1 cellular context compared by ENCODE assay signal in the genomic region with DNA sequence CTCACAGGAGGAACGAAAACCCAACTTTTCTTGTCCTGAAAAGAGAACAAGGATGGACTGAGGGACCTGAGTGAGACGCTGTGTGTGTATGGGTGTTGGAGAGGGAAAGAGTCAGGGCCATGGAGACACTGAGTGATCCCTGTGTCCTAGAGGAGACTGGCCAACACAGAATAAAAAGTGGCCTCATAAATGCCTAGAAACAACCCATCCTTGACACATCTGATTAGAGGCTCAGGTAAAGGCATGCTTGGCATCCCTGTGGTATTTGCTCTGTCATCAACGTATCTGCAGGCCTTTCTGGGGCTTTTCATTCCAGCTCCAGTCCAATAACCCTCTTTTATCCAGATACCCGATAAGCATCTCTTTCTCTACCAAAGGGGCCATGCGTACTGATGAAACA.
TF ChIP-seq lines count a peak whose summit lies in the region.

No MANE protein-coding gene starts in this region.

TF ChIP-seq in GM23338, 12 proteins besides CTCF, POLR2A, EP300 and RAD21 (continued from another document):
- TF ChIP-seq, protein P1, sequence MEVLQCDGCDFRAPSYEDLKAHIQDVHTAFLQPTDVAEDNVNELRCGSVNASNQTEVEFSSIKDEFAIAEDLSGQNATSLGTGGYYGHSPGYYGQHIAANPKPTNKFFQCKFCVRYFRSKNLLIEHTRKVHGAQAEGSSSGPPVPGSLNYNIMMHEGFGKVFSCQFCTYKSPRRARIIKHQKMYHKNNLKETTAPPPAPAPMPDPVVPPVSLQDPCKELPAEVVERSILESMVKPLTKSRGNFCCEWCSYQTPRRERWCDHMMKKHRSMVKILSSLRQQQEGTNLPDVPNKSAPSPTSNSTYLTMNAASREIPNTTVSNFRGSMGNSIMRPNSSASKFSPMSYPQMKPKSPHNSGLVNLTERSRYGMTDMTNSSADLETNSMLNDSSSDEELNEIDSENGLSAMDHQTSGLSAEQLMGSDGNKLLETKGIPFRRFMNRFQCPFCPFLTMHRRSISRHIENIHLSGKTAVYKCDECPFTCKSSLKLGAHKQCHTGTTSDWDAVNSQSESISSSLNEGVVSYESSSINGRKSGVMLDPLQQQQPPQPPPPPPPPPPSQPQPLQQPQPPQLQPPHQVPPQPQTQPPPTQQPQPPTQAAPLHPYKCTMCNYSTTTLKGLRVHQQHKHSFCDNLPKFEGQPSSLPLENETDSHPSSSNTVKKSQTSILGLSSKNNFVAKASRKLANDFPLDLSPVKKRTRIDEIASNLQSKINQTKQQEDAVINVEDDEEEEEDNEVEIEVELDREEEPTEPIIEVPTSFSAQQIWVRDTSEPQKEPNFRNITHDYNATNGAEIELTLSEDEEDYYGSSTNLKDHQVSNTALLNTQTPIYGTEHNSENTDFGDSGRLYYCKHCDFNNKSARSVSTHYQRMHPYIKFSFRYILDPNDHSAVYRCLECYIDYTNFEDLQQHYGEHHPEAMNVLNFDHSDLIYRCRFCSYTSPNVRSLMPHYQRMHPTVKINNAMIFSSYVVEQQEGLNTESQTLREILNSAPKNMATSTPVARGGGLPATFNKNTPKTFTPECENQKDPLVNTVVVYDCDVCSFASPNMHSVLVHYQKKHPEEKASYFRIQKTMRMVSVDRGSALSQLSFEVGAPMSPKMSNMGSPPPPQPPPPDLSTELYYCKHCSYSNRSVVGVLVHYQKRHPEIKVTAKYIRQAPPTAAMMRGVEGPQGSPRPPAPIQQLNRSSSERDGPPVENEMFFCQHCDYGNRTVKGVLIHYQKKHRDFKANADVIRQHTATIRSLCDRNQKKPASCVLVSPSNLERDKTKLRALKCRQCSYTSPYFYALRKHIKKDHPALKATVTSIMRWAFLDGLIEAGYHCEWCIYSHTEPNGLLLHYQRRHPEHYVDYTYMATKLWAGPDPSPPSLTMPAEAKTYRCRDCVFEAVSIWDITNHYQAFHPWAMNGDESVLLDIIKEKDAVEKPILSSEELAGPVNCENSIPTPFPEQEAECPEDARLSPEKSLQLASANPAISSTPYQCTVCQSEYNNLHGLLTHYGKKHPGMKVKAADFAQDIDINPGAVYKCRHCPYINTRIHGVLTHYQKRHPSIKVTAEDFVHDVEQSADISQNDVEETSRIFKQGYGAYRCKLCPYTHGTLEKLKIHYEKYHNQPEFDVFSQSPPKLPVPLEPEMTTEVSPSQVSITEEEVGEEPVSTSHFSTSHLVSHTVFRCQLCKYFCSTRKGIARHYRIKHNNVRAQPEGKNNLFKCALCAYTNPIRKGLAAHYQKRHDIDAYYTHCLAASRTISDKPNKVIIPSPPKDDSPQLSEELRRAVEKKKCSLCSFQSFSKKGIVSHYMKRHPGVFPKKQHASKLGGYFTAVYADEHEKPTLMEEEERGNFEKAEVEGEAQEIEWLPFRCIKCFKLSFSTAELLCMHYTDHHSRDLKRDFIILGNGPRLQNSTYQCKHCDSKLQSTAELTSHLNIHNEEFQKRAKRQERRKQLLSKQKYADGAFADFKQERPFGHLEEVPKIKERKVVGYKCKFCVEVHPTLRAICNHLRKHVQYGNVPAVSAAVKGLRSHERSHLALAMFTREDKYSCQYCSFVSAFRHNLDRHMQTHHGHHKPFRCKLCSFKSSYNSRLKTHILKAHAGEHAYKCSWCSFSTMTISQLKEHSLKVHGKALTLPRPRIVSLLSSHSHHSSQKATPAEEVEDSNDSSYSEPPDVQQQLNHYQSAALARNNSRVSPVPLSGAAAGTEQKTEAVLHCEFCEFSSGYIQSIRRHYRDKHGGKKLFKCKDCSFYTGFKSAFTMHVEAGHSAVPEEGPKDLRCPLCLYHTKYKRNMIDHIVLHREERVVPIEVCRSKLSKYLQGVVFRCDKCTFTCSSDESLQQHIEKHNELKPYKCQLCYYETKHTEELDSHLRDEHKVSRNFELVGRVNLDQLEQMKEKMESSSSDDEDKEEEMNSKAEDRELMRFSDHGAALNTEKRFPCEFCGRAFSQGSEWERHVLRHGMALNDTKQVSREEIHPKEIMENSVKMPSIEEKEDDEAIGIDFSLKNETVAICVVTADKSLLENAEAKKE (CRISPR knock-in tag; IDR thresholded peaks at IDR 0.05) = no peak
- TF ChIP-seq NANOG (IDR thresholded peaks at IDR 0.05; ENCODE audit: borderline replicate concordance) = no peak
- no peak for TF ChIP-seq STAT1 (IDR thresholded peaks at IDR 0.05; ENCODE audit: unreplicated experiment)
- TF ChIP-seq EZH2phosphoT487 (IDR thresholded peaks at IDR 0.05; ENCODE audit: unreplicated experiment) = no peak
- no peak for TF ChIP-seq CREB1 (CRISPR knock-in tag; IDR thresholded peaks at IDR 0.05; ENCODE audit: low read depth)
- TF ChIP-seq POLR2AphosphoS5 (IDR thresholded peaks at IDR 0.05; ENCODE audit: low read depth) = no peak
- TF ChIP-seq, protein P2, sequence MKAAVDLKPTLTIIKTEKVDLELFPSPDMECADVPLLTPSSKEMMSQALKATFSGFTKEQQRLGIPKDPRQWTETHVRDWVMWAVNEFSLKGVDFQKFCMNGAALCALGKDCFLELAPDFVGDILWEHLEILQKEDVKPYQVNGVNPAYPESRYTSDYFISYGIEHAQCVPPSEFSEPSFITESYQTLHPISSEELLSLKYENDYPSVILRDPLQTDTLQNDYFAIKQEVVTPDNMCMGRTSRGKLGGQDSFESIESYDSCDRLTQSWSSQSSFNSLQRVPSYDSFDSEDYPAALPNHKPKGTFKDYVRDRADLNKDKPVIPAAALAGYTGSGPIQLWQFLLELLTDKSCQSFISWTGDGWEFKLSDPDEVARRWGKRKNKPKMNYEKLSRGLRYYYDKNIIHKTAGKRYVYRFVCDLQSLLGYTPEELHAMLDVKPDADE (IDR thresholded peaks at IDR 0.05) = no peak
